ENCODE assay signal across 1 cellular context in genomic region chr11:66081505-66081904, GRCh38.
TF ChIP-seq lines count a peak whose summit lies in the region.

No MANE protein-coding gene starts in this region.

TF ChIP-seq in K562, 482 proteins besides CTCF, POLR2A, EP300 and RAD21 (continued from another document):
- TF ChIP-seq, protein P1, sequence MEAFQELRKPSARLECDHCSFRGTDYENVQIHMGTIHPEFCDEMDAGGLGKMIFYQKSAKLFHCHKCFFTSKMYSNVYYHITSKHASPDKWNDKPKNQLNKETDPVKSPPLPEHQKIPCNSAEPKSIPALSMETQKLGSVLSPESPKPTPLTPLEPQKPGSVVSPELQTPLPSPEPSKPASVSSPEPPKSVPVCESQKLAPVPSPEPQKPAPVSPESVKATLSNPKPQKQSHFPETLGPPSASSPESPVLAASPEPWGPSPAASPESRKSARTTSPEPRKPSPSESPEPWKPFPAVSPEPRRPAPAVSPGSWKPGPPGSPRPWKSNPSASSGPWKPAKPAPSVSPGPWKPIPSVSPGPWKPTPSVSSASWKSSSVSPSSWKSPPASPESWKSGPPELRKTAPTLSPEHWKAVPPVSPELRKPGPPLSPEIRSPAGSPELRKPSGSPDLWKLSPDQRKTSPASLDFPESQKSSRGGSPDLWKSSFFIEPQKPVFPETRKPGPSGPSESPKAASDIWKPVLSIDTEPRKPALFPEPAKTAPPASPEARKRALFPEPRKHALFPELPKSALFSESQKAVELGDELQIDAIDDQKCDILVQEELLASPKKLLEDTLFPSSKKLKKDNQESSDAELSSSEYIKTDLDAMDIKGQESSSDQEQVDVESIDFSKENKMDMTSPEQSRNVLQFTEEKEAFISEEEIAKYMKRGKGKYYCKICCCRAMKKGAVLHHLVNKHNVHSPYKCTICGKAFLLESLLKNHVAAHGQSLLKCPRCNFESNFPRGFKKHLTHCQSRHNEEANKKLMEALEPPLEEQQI (IDR thresholded peaks at IDR 0.05), result no peak
- TF ChIP-seq CHD2 (IDR thresholded peaks at IDR 0.05; ENCODE audit: low read depth, low read length) (no peak), SIRT6 (IDR thresholded peaks at IDR 0.05; ENCODE audit: low read depth, low read length) (no peak), COPS2 (conservative IDR thresholded peaks at IDR 0.05) (no peak), RBBP5 (IDR thresholded peaks at IDR 0.05; ENCODE audit: borderline replicate concordance, insufficient read depth, low read length, poor library complexity, severe bottlenecking) (peak; percentile 5)
- TF ChIP-seq, protein P2, sequence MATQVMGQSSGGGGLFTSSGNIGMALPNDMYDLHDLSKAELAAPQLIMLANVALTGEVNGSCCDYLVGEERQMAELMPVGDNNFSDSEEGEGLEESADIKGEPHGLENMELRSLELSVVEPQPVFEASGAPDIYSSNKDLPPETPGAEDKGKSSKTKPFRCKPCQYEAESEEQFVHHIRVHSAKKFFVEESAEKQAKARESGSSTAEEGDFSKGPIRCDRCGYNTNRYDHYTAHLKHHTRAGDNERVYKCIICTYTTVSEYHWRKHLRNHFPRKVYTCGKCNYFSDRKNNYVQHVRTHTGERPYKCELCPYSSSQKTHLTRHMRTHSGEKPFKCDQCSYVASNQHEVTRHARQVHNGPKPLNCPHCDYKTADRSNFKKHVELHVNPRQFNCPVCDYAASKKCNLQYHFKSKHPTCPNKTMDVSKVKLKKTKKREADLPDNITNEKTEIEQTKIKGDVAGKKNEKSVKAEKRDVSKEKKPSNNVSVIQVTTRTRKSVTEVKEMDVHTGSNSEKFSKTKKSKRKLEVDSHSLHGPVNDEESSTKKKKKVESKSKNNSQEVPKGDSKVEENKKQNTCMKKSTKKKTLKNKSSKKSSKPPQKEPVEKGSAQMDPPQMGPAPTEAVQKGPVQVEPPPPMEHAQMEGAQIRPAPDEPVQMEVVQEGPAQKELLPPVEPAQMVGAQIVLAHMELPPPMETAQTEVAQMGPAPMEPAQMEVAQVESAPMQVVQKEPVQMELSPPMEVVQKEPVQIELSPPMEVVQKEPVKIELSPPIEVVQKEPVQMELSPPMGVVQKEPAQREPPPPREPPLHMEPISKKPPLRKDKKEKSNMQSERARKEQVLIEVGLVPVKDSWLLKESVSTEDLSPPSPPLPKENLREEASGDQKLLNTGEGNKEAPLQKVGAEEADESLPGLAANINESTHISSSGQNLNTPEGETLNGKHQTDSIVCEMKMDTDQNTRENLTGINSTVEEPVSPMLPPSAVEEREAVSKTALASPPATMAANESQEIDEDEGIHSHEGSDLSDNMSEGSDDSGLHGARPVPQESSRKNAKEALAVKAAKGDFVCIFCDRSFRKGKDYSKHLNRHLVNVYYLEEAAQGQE (CRISPR knock-in tag; IDR thresholded peaks at IDR 0.05; ENCODE audit: low read depth), result no peak
- TF ChIP-seq, protein P3, sequence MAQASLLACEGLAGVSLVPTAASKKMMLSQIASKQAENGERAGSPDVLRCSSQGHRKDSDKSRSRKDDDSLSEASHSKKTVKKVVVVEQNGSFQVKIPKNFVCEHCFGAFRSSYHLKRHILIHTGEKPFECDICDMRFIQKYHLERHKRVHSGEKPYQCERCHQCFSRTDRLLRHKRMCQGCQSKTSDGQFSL (CRISPR knock-in tag; IDR thresholded peaks at IDR 0.05), result 0 out of 2 replicates have a peak, but pooled peaks have one; percentile 61
- TF ChIP-seq, protein P3 (tag; IDR thresholded peaks at IDR 0.05), result no peak
TF ChIP-seq in K562: peak in this region for 9.
